9 cellular contexts compared by ENCODE assay signal in the genomic region with DNA sequence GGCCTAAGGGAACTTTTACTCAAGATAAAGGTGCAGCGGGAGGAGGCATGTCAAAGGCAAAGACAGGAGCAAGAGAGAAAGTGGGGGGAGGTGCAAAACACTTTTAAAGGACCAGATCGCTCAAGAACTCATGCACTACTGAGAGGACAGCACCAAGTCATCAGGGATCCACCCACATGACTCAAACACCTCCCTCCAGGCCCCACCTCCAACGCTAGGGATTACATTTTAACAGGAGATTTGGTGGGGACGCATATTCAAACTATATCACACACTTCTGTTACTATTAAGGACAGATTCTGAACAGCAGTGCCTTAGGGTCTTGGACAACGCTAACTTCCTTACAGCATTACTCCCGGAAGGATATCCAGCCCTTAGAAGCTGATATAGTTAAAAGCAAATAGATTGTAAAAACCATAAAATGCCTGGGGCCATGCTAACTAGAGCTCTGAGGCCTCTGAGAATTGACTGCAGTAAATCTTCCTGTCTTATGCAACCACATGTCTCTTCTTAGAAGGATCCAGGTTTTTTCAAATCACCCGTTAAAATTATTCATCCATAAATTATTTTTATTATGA. TPM values are rescaled to one million over a fixed set of nuclear protein-coding genes. Genes with fewer than 3 reads are reported as not detected.
DNase-seq lines count a peak whose midpoint lies in the region; ATAC-seq and TF ChIP-seq lines count a peak whose summit lies in the region.
"Had no signal": no experiment of that assay in that cellular context is flagged by ENCODE, and none has a peak within 500 bp of the region (broad histone marks: within the 10 kb centered on the region; RNA-seq: fewer than 3 reads in every experiment).

No MANE protein-coding gene starts in this region.

- TF ChIP-seq POLR2A in esophagus squamous epithelium (IDR thresholded peaks at IDR 0.05): no peak

- ATAC-seq in GM18517 (IDR thresholded peaks at IDR 0.05; ENCODE audit: unreplicated experiment) (peak; percentile 43), HG02759 (IDR thresholded peaks at IDR 0.05; ENCODE audit: unreplicated experiment) (peak; percentile 44), GM21737 (IDR thresholded peaks at IDR 0.05; ENCODE audit: unreplicated experiment) (no peak)
- ATAC-seq in activated CD8-positive, alpha-beta T cell treated with anti-CD3 and anti-CD28 coated beads, Interleukin-2, amount 10 ng/mL, durations not matched to agents 7 days and 5 days: no peak

- no peaks in the 10 kb centered on the region for H3K27me3 ChIP-seq in PC-9 (ENCODE audit: insufficient read depth, low read depth)
- no peaks in the 10 kb centered on the region for H3K27me3 ChIP-seq in esophagus squamous epithelium

- H3K9me3 ChIP-seq in PC-9 (ENCODE audit: insufficient read depth, low read depth): peaks cover 8% of the 10 kb centered on the region
- H3K9me3 ChIP-seq in esophagus squamous epithelium: peaks cover 0 to 6% (median 0%) of the 10 kb centered on the region in 3 donors

- no peaks in the 10 kb centered on the region for H3K9me2 ChIP-seq in PC-9 (ENCODE audit: insufficient read depth)

- no TSS peak for BruUV-seq in PC-9 (replicated peaks; lab: Mats Ljungman, UMichigan)

- H3K79me2 ChIP-seq in PC-9 (ENCODE audit: low read depth): no peaks in the 10 kb centered on the region

- intact Hi-C loops in PC-9 (cut with micrococcal nuclease; ENCODE audit: unreplicated experiment) (no loop called here), esophagus squamous epithelium (cut with DNase I) (no loop called here)

- no peak for TF ChIP-seq CTCF in PC-9 (conservative IDR thresholded peaks at IDR 0.05)
- no peak for TF ChIP-seq CTCF in esophagus squamous epithelium (IDR thresholded peaks at IDR 0.05)

- peaks cover 8% of the 10 kb centered on the region for H3K4me1 Mint-ChIP-seq in activated CD8-positive, alpha-beta T cell treated with anti-CD3 and anti-CD28 coated beads, Interleukin-2, amount 10 ng/mL, durations not matched to agents 7 days and 5 days (ENCODE audit: low read depth)
- H3K4me1 Mint-ChIP-seq: activated B cell treated with CpG ODN at 0.5 μM for 24 hours had no signal

- peaks cover 26% of the 10 kb centered on the region for H3F3A ChIP-seq in PC-9 (ENCODE audit: insufficient read depth, low read depth)

- H3K27ac ChIP-seq in PC-9 (peak overlapping the region; percentile 54), esophagus squamous epithelium (no peak overlapping the region)

- H3K36me3 ChIP-seq in PC-9 (ENCODE audit: low read depth) (0 out of 2 replicates have a peak, but pooled peaks cover 4% of the 10 kb centered on the region), esophagus squamous epithelium (no peaks in the 10 kb centered on the region)

- 16 to 41% methylated on average over 7 of the region's 7 CpGs for WGBS in esophagus squamous epithelium, 2 donors

- H3K27me3 Mint-ChIP-seq in activated CD8-positive, alpha-beta T cell treated with anti-CD3 and anti-CD28 coated beads, Interleukin-2, amount 10 ng/mL, durations not matched to agents 7 days and 5 days (ENCODE audit: low read depth): peaks cover 9% of the 10 kb centered on the region

- CTCF ChIA-PET in PC-9 (lab: Charles Lee): no interaction called here
- CTCF ChIA-PET in activated CD8-positive, alpha-beta T cell treated with anti-CD3 and anti-CD28 coated beads, Interleukin-2, amount 10 ng/mL, durations not matched to agents 7 days and 5 days (lab: Charles Lee): interaction anchor here (1.5 kb wide), 1 partner anchor 16 kb away, joined by 3 read pairs; the partner anchor contains the start of gene ZC3H12C

- H3K9me3 Mint-ChIP-seq in activated CD8-positive, alpha-beta T cell treated with anti-CD3 and anti-CD28 coated beads, Interleukin-2, amount 10 ng/mL, durations not matched to agents 7 days and 5 days (ENCODE audit: insufficient read depth): no peaks in the 10 kb centered on the region

- peaks cover 36% of the 10 kb centered on the region for H3K4me1 ChIP-seq in PC-9 (replicated peaks; ENCODE audit: insufficient read depth)
- H3K4me1 ChIP-seq in esophagus squamous epithelium: peaks cover 4 to 11% (median 9%) of the 10 kb centered on the region in 3 donors

- peak in 1 of 2 experiments; percentile 93 for DNase-seq in PC-9
- DNase-seq in left kidney (ENCODE audit: low read depth, low spot score): peak; percentile 58
- DNase-seq in activated CD8-positive, alpha-beta T cell treated with anti-CD3 and anti-CD28 coated beads, Interleukin-2, amount 10 ng/mL, durations not matched to agents 7 days and 5 days: no peak
- DNase-seq in esophagus squamous epithelium (lab: John Stamatoyannopoulos, UW): no peak
- no peak for DNase-seq in SW 1271 (lab: John Stamatoyannopoulos, UW)
- DNase-seq: activated B cell treated with CpG ODN at 0.5 μM for 24 hours had no signal

- no peaks in the 10 kb centered on the region for H4K20me1 ChIP-seq in PC-9 (ENCODE audit: insufficient read depth)

- H3K4me2 ChIP-seq in PC-9: peak overlapping the region; percentile 61

- no peak overlapping the region for H3K27ac Mint-ChIP-seq in activated CD8-positive, alpha-beta T cell treated with anti-CD3 and anti-CD28 coated beads, Interleukin-2, amount 10 ng/mL, durations not matched to agents 7 days and 5 days
- H3K27ac Mint-ChIP-seq: activated B cell treated with CpG ODN at 0.5 μM for 24 hours had no signal

- peak overlapping the region; percentile 12; the same call in 1 of the 2 replicates for H3K4me3 ChIP-seq in PC-9
- no peak overlapping the region for H3K4me3 ChIP-seq in esophagus squamous epithelium

- H3K36me3 Mint-ChIP-seq in activated CD8-positive, alpha-beta T cell treated with anti-CD3 and anti-CD28 coated beads, Interleukin-2, amount 10 ng/mL, durations not matched to agents 7 days and 5 days (ENCODE audit: low read depth): no peaks in the 10 kb centered on the region

- no peak overlapping the region for H3K4me3 Mint-ChIP-seq in activated CD8-positive, alpha-beta T cell treated with anti-CD3 and anti-CD28 coated beads, Interleukin-2, amount 10 ng/mL, durations not matched to agents 7 days and 5 days
- H3K4me3 Mint-ChIP-seq: activated B cell treated with CpG ODN at 0.5 μM for 24 hours had no signal

- POLR2A ChIA-PET in PC-9 (lab: Charles Lee; ENCODE audit: unreplicated experiment): no interaction called here
- POLR2A ChIA-PET in activated CD8-positive, alpha-beta T cell treated with anti-CD3 and anti-CD28 coated beads, Interleukin-2, amount 10 ng/mL, durations not matched to agents 7 days and 5 days (lab: Charles Lee): no interaction called here

- H2AFZ ChIP-seq in PC-9: peak overlapping the region; percentile 59

RNA-seq across cellular contexts. Expression of gene ZC3H12C, which starts 16.7 kb away (rescaled TPM):
- 9.3 and 12.4 TPM in 2 replicates for total RNA-seq in PC-9 (2021)
- under 1 TPM; 0.08 to 0.18 TPM for total RNA-seq in activated CD8-positive, alpha-beta T cell treated with anti-CD3 and anti-CD28 coated beads, Interleukin-2, amount 10 ng/mL, durations not matched to agents 7 days and 5 days
- 10 to 100 TPM in 1 of 4 donors, 1 to 10 TPM in 3; 5.5 to 10.1 (median 7.8) TPM for total RNA-seq in esophagus squamous epithelium

Comparison
In these comparisons a context has a peak if more than half of its experiments do, and no peak if none do; other contexts are left out.
1. ATAC-seq: peak in GM18517 (single experiment) and HG02759 (single experiment); none in activated CD8-positive, alpha-beta T cell treated with anti-CD3 and anti-CD28 coated beads, Interleukin-2, amount 10 ng/mL, durations not matched to agents 7 days and 5 days (single experiment) and GM21737 (single experiment).